In genomic region chr4:99099814-99100213, GRCh38 we compare ENCODE assay signal across 16 cellular contexts. TPM values are rescaled to one million over a fixed set of nuclear protein-coding genes. Genes with fewer than 3 reads are reported as not detected.
"Had no signal": no experiment of that assay in that cellular context is flagged by ENCODE, and none has a peak within 500 bp of the region (broad histone marks: within the 10 kb centered on the region; RNA-seq: fewer than 3 reads in every experiment).

No MANE protein-coding gene starts in this region.

RNA-seq across cellular contexts. Expression of gene ADH4, which starts 44.3 kb away (rescaled TPM):
- total RNA-seq: activated CD4-positive, alpha-beta memory T cell treated with anti-CD3 and anti-CD28 coated beads for 36 hours; activated CD4-positive, alpha-beta T cell treated with anti-CD3 and anti-CD28 coated beads for 36 hours; activated CD4-positive, alpha-beta T cell treated with anti-CD3 and anti-CD28 coated beads, Interleukin-2, amount 10 ng/mL, durations not matched to agents 24 days and 14 days; activated CD8-positive, alpha-beta memory T cell treated with anti-CD3 and anti-CD28 coated beads for 36 hours; activated CD8-positive, alpha-beta memory T cell treated with anti-CD3 and anti-CD28 coated beads, Interleukin-2, amount 10 ng/mL, durations not matched to agents 7 days and 5 days; activated CD8-positive, alpha-beta T cell treated with anti-CD3 and anti-CD28 coated beads, Interleukin-2, amount 10 ng/mL, durations not matched to agents 7 days and 5 days; activated naive CD4-positive, alpha-beta T cell treated with anti-CD3 and anti-CD28 coated beads for 36 hours; activated naive CD8-positive, alpha-beta T cell treated with anti-CD3 and anti-CD28 coated beads for 36 hours; activated T-helper 1 cell treated with anti-CD3 and anti-CD28 coated beads, Interleukin-12 subunit alpha, Interleukin-12 subunit beta, Interleukin-2, Interleukin-4 antibody, amounts not matched to agents 30 ng/mL and 10 ng/mL and 1 ng/mL, durations not matched to agents 14 hours and 24 hours and 36 hours; activated T-helper 2 cell treated with anti-CD3 and anti-CD28 coated beads, Interferon-gamma antibody, Interleukin-2, Interleukin-4, amounts not matched to agents 10 μg/mL and 5 μg/mL and 100 μg/mL, durations not matched to agents 14 hours and 24 hours and 36 hours; cardiac muscle cell; dermis blood vessel endothelial cell; fibroblast of lung; foreskin keratinocyte; heart left ventricle; T-helper 1 cell treated with Interleukin-12 subunit alpha and Interleukin-12 subunit beta and Interleukin-4 antibody, amounts not matched to agents 30 ng/mL and 1 ng/mL, for 36 hours had no signal
- polyA plus RNA-seq: foreskin keratinocyte had no signal
